8 cellular contexts compared by ENCODE assay signal in the genomic region with DNA sequence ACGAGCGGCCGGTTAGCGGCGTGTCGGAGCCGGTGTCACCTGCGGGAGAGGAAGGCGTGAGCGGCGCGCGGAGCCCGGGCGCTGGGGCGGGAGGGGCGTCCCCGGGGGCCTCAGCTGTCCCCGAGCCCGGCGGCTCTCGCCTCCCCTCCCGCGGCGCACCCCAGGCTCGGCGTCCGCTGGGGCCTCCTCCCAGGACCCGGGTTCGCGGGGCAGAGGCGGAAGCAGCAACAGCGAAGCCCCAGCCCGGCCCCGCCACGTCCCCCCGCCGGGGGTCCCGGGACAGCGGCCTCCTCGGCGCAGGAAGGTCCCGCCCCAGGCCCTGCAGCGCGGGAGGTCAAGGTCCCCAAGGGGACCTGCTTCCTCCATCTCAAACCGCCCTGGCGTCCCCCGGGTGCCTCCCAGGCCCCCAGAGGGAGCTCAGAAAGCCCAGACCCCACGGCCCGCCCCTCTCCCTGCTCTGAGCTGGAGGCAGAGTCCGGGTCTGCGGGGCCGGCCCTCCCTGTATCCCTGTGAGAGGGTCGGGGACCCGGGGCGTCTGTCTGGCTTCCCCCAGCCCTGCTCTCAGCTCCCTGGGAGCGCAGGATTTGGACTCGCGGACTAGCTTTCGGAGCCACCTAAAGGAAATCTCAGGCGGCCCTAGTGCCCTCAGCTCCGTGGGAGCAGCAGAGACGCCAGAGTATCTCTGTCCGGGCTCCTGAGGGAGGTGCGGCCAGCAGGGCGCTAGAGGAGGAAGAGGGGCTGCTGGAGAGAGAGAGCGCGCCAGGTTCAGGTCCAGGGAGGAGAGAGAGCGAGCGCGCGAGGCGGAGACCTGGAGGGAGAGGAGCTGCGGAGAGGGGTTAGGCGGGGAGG. TPM values are rescaled to one million over a fixed set of nuclear protein-coding genes. Genes with fewer than 3 reads are reported as not detected.
A peak's percentile ranks its signal among the peaks of the same experiment; 100 is the strongest.
DNase-seq lines count a peak whose midpoint lies in the region; ATAC-seq and TF ChIP-seq lines count a peak whose summit lies in the region.

No MANE protein-coding gene starts in this region.

- peaks cover 7% of the 10 kb centered on the region for H3K36me3 Mint-ChIP-seq in activated naive CD8-positive, alpha-beta T cell

- H3K27ac Mint-ChIP-seq in activated naive CD8-positive, alpha-beta T cell: no peak overlapping the region

- TF ChIP-seq CTCF in cardiac muscle cell (IDR thresholded peaks at IDR 0.05; ENCODE audit: low read depth, low read length): no peak

- peaks cover 14% of the 10 kb centered on the region for H3K4me1 ChIP-seq in cardiac muscle cell (ENCODE audit: low read depth)

- no peaks in the 10 kb centered on the region for H3K36me3 ChIP-seq in cardiac muscle cell

- H3K9me3 ChIP-seq in cardiac muscle cell (ENCODE audit: low read depth): no peaks in the 10 kb centered on the region

- no peaks in the 10 kb centered on the region for H3K9me3 Mint-ChIP-seq in activated naive CD8-positive, alpha-beta T cell (ENCODE audit: low read depth)

- H3K4me3 Mint-ChIP-seq in activated naive CD8-positive, alpha-beta T cell: peak overlapping the region; percentile 91

- DNase-seq in AG20443 (ENCODE audit: low spot score) (peak; percentile 54), NCI-H748 (lab: John Stamatoyannopoulos, UW; ENCODE audit: unreplicated experiment) (peak; percentile 89), cardiac muscle cell (ENCODE audit: low read depth in 1 of 2, low spot score in 1 of 2) (peak; percentile 38 to 64), pons (ENCODE audit: low spot score) (peak; percentile 11), iPS-NIHi11 (ENCODE audit: low spot score) (no peak)

- peaks cover 18% of the 10 kb centered on the region for H3K27me3 ChIP-seq in cardiac muscle cell

- ATAC-seq in GM19023 (IDR thresholded peaks at IDR 0.05; ENCODE audit: unreplicated experiment): peak; percentile 36
- ATAC-seq in HG03097 (IDR thresholded peaks at IDR 0.05; ENCODE audit: low FRiP score, unreplicated experiment): peak; percentile 12

- H3K27me3 Mint-ChIP-seq in activated naive CD8-positive, alpha-beta T cell: peaks cover 3% of the 10 kb centered on the region

- H3K4me1 Mint-ChIP-seq in activated naive CD8-positive, alpha-beta T cell (ENCODE audit: low read depth): peaks cover 23% of the 10 kb centered on the region

- H3K4me3 ChIP-seq in cardiac muscle cell: peak overlapping the region; percentile 88

- no peak overlapping the region for H3K27ac ChIP-seq in cardiac muscle cell

RNA-seq across cellular contexts. Expression of a gene that starts 30.6 kb away (rescaled TPM):
- 30.5 and 56.4 TPM in 2 replicates for total RNA-seq in cardiac muscle cell
- 34.8 and 36.3 TPM in 2 replicates for polyA plus RNA-seq in cardiac muscle cell

RNA-seq across cellular contexts. Expression of a gene that starts 50.7 kb away (rescaled TPM):
- total RNA-seq in cardiac muscle cell: 11.3 and 15.3 TPM in 2 replicates
- polyA plus RNA-seq in cardiac muscle cell: 4.8 and 5.7 TPM in 2 replicates
